ENCODE assay signal across 8 cellular contexts in the genomic region with DNA sequence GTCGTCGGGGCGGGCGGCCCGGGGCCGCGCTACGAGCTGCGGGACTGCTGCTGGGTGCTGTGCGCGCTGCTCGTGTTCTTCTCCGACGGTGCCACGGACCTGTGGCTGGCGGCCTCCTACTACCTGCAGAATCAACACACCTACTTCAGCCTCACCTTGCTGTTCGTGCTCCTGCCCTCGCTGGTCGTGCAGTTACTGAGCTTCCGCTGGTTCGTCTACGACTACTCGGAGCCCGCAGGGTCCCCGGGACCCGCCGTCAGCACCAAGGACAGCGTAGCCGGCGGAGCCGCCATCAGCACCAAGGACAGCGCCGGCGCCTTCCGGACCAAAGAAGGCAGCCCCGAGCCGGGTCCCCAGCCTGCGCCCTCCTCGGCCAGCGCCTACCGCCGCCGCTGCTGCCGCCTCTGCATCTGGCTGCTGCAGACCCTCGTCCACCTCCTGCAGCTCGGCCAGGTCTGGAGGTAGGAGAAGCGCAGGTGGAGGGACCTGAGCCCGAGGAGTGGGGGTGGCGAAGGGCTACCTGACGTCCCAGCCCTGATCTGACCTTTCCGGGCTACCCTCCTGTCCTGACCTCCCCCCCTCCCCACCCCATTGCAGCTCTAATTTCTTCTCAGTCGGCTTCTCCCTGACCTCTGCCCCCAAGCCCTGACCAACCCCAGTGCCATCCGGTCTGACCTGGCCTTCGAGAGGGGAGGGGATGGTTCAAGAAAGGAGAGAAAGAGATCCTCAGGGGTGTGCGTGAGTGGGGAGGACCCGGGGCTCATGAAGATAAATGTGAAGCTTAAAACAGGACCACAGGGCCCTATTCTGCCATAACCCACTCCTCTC. TPM values are rescaled to one million over a fixed set of nuclear protein-coding genes. Genes with fewer than 3 reads are reported as not detected.
A peak's percentile ranks its signal among the peaks of the same experiment; 100 is the strongest.
DNase-seq lines count a peak whose midpoint lies in the region; TF ChIP-seq lines count a peak whose summit lies in the region.

No MANE protein-coding gene starts in this region.

- peak overlapping the region; percentile 91 for H3K4me3 Mint-ChIP-seq in endothelial cell (ENCODE audit: unreplicated experiment)

- no peaks in the 10 kb centered on the region for H3K36me3 Mint-ChIP-seq in endothelial cell (ENCODE audit: low read depth, unreplicated experiment)

- no peak overlapping the region for H3K27ac ChIP-seq in mesodermal cell (ENCODE audit: low read depth, low read length, severe bottlenecking)

- DNase-seq in NCI-H748 (lab: John Stamatoyannopoulos, UW; ENCODE audit: unreplicated experiment) (peak; percentile 54), NCI-H748 treated with DMSO at 0.1 percent for 48 hours (lab: John Stamatoyannopoulos, UW) (no peak), NOMO-1 (lab: John Stamatoyannopoulos, UW; ENCODE audit: unreplicated experiment in 2 of 2) (peak; percentile 57 to 66), activated T-cell treated with anti-CD3 and anti-CD28 coated beads for 1 hour (ENCODE audit: low read depth) (peak; percentile 76), endothelial cell (ENCODE audit: low spot score) (peak; percentile 93), putamen (ENCODE audit: low spot score) (no peak)
- DNase-seq in stimulated activated CD8-positive, alpha-beta memory T cell treated with anti-CD3 and anti-CD28 coated beads, Interleukin-2, amount 100 ng/mL, for 1 hour (ENCODE audit: low read depth in 2 of 2), result peak; percentile 61 to 69

- H3K9me3 Mint-ChIP-seq in endothelial cell (ENCODE audit: unreplicated experiment), result no peaks in the 10 kb centered on the region

- peaks cover 5% of the 10 kb centered on the region for H3K27me3 Mint-ChIP-seq in endothelial cell (ENCODE audit: unreplicated experiment)

- peaks cover 4% of the 10 kb centered on the region for H3K4me1 Mint-ChIP-seq in endothelial cell (ENCODE audit: unreplicated experiment)

- no peaks in the 10 kb centered on the region for H3K9me3 ChIP-seq in mesodermal cell (ENCODE audit: control insufficient read depth, low read length)

- H3K4me3 ChIP-seq in mesodermal cell (ENCODE audit: extremely low read depth, insufficient read depth, low read length, poor library complexity, severe bottlenecking), result peak overlapping the region; percentile 41

- TF ChIP-seq CTCF in endothelial cell (IDR thresholded peaks at IDR 0.05; ENCODE audit: unreplicated experiment), result no peak

- 1 to 5% methylated on average over 44 to 46 of the region's 56 CpGs for WGBS in mesodermal cell (ENCODE audit: insufficient coverage in 2 of 2), 2 experiments

- peaks cover 12% of the 10 kb centered on the region for H3K4me1 ChIP-seq in mesodermal cell (ENCODE audit: control insufficient read depth, insufficient read depth, low read length, poor library complexity, severe bottlenecking)

- H3K36me3 ChIP-seq in mesodermal cell (ENCODE audit: control insufficient read depth, insufficient read depth, low read length), result no peaks in the 10 kb centered on the region

- no peak overlapping the region for H3K27ac Mint-ChIP-seq in endothelial cell (ENCODE audit: unreplicated experiment)

RNA-seq across cellular contexts. Expression of gene XKR7, which starts 0.6 kb away (rescaled TPM):
- total RNA-seq in endothelial cell (ENCODE audit: unreplicated experiment), result 0.23 TPM
- polyA plus RNA-seq in mesodermal cell (2013, experiment 1 of 2), result 0.41 TPM
- 0.35 TPM for polyA plus RNA-seq in mesodermal cell (2013, experiment 2 of 2)

RNA-seq across cellular contexts. Expression of gene PDRG1, which starts 16.7 kb away (rescaled TPM):
- 21.2 TPM for total RNA-seq in endothelial cell (ENCODE audit: unreplicated experiment)
- 14.5 TPM for polyA plus RNA-seq in mesodermal cell (2013, experiment 1 of 2)
- polyA plus RNA-seq in mesodermal cell (2013, experiment 2 of 2), result 11.4 TPM

RNA-seq across cellular contexts. Expression of gene CCM2L, which starts 41.7 kb away (rescaled TPM):
- 27.2 TPM for total RNA-seq in endothelial cell (ENCODE audit: unreplicated experiment)
- 6.3 TPM for polyA plus RNA-seq in mesodermal cell (2013, experiment 1 of 2)
- 3.2 TPM for polyA plus RNA-seq in mesodermal cell (2013, experiment 2 of 2)

Comparison
In these comparisons a context has a peak if more than half of its experiments do, and no peak if none do; other contexts are left out.
1. DNase-seq: peak in NCI-H748 (single experiment), NOMO-1 (2 of 2), activated T-cell treated with anti-CD3 and anti-CD28 coated beads for 1 hour (single experiment), endothelial cell (single experiment) and stimulated activated CD8-positive, alpha-beta memory T cell treated with anti-CD3 and anti-CD28 coated beads, Interleukin-2, amount 100 ng/mL, for 1 hour (2 of 2); none in NCI-H748 treated with DMSO at 0.1 percent for 48 hours (single experiment) and putamen (single experiment).